ENCODE assay signal across 8 cellular contexts in the genomic region with DNA sequence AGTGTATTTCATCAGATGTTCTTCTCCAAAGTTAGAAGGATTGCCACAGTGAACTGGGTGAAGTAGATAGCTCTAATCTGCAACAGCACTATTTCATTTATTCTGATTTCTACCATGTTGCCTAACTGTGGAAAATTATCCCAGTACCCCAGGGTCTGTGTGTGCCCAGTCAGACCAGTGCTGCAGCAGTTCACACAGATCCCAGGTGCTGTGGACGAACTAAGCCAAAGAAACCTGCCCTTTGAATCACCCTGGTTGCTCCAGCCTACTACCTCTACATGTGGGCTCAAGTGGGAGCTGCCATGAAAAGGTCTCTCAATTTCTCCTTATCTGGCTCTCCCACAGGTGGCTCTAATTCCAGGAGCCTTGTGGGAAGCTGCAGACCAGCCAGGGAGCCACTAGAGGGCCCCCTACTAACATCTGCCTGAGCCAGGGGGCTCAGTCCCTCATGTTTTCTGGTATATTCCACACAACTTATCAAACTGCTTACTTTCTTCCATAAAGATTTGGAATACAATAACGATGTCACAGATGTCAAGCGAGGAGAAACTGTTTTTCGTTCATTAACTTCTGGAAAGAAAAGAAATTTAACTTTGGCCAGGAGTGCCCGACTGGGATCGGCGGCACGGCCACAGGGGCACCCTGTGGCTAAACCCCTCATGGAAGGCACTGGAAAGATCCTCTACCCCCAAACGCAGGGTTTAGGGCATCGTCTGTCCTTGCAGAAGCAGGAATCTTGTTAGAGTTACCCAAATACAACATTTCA. TPM values are rescaled to one million over a fixed set of nuclear protein-coding genes. Genes with fewer than 3 reads are reported as not detected.
A peak's percentile ranks its signal among the peaks of the same experiment; 100 is the strongest.
DNase-seq lines count a peak whose midpoint lies in the region; ATAC-seq and TF ChIP-seq lines count a peak whose summit lies in the region.

No MANE protein-coding gene starts in this region.

- WGBS in esophagus squamous epithelium, 2 donors: 55 to 66% methylated on average over 9 to 10 of the region's 10 CpGs
- no CpG with 5 or more reads among the region's 10 CpGs for WGBS in neuronal stem cell (ENCODE audit: extremely low coverage in 2 of 2, insufficient read length in 2 of 2, insufficient replicate concordance in 1 of 2), 2 donors

- H3K27ac Mint-ChIP-seq in activated CD4-positive, alpha-beta memory T cell treated with anti-CD3 and anti-CD28 coated beads for 36 hours: no peak overlapping the region

- no peak overlapping the region for H3K4me3 Mint-ChIP-seq in activated CD4-positive, alpha-beta memory T cell treated with anti-CD3 and anti-CD28 coated beads for 36 hours

- peak; percentile 18 for DNase-seq in COLO668 (lab: John Stamatoyannopoulos, UW; ENCODE audit: unreplicated experiment)
- peak; percentile 72 for DNase-seq in NCI-H2171 treated with DMSO at 0.1 percent for 48 hours (lab: John Stamatoyannopoulos, UW)
- peak; percentile 62 for DNase-seq in activated CD4-positive, alpha-beta memory T cell treated with anti-CD3 and anti-CD28 coated beads for 36 hours
- DNase-seq in esophagus squamous epithelium (lab: John Stamatoyannopoulos, UW): no peak
- DNase-seq in neuronal stem cell (ENCODE audit: low spot score): peak; percentile 37

- H4K91ac ChIP-seq in neuronal stem cell (ENCODE audit: low read depth, low read length, poor library complexity): no peak overlapping the region

- no peaks in the 10 kb centered on the region for H3K36me3 Mint-ChIP-seq in activated CD4-positive, alpha-beta memory T cell treated with anti-CD3 and anti-CD28 coated beads for 36 hours

- H3K9me3 ChIP-seq in esophagus squamous epithelium (no peaks in the 10 kb centered on the region), neuronal stem cell (replicated peaks in 1 of 2; ENCODE audit: control insufficient read depth in 2 of 2, insufficient read depth in 1 of 2, low read depth in 1 of 2, low read length in 2 of 2) (no peaks in the 10 kb centered on the region)

- H3K4ac ChIP-seq in neuronal stem cell (ENCODE audit: low read length): no peak overlapping the region

- no peak overlapping the region for H2BK120ac ChIP-seq in neuronal stem cell (ENCODE audit: low read depth, low read length)

- no peaks in the 10 kb centered on the region for H3K36me3 ChIP-seq in esophagus squamous epithelium
- no peaks in the 10 kb centered on the region for H3K36me3 ChIP-seq in neuronal stem cell (replicated peaks in 1 of 2; ENCODE audit: control insufficient read depth in 2 of 2, insufficient read depth in 2 of 2, low read length in 2 of 2)

- H3K4me1 Mint-ChIP-seq in activated CD4-positive, alpha-beta memory T cell treated with anti-CD3 and anti-CD28 coated beads for 36 hours (ENCODE audit: low read depth): peaks cover 21% of the 10 kb centered on the region

- H3K27ac ChIP-seq in esophagus squamous epithelium: no peak overlapping the region
- no peak overlapping the region for H3K27ac ChIP-seq in neuronal stem cell (replicated peaks; ENCODE audit: low read length)

- ATAC-seq in GM21619 (IDR thresholded peaks at IDR 0.05; ENCODE audit: unreplicated experiment): peak; percentile 47
- no peak for ATAC-seq in GM18517 (IDR thresholded peaks at IDR 0.05; ENCODE audit: unreplicated experiment)
- ATAC-seq in HG03025 (IDR thresholded peaks at IDR 0.05; ENCODE audit: low FRiP score, unreplicated experiment): no peak

- H2AFZ ChIP-seq in neuronal stem cell (ENCODE audit: low read length): no peak overlapping the region

- H3K9me3 Mint-ChIP-seq in activated CD4-positive, alpha-beta memory T cell treated with anti-CD3 and anti-CD28 coated beads for 36 hours: no peaks in the 10 kb centered on the region

- intact Hi-C loops in activated CD4-positive, alpha-beta memory T cell treated with anti-CD3 and anti-CD28 coated beads for 36 hours (cut with micrococcal nuclease): loop anchor here (5.0 kb wide), 1 partner anchor 55 kb away; no protein-coding TSS in a partner anchor
- intact Hi-C loops in esophagus squamous epithelium (cut with DNase I): no loop called here

- no peak overlapping the region for H3K4me2 ChIP-seq in neuronal stem cell (ENCODE audit: insufficient read depth, low read length, poor library complexity, severe bottlenecking)

- peak; percentile 43 to 69 (median 54) for TF ChIP-seq CTCF in esophagus squamous epithelium (IDR thresholded peaks at IDR 0.05)

- H3K27me3 Mint-ChIP-seq in activated CD4-positive, alpha-beta memory T cell treated with anti-CD3 and anti-CD28 coated beads for 36 hours: peaks cover 2% of the 10 kb centered on the region

- no peak overlapping the region for H3K23ac ChIP-seq in neuronal stem cell (ENCODE audit: low read depth, low read length, poor library complexity)

- H2BK15ac ChIP-seq in neuronal stem cell (ENCODE audit: low read length): no peak overlapping the region

- CTCF ChIA-PET in activated CD4-positive, alpha-beta memory T cell treated with anti-CD3 and anti-CD28 coated beads for 36 hours (lab: Charles Lee): interaction anchor here (0.6 to 2.8 kb wide), 9 partner anchors 9 to 1762 kb away, joined by 3 to 17 read pairs (median 4); no protein-coding TSS in a partner anchor

- H3K4me3 ChIP-seq in esophagus squamous epithelium (no peak overlapping the region), neuronal stem cell (ENCODE audit: low read length in 2 of 2) (no peak overlapping the region)

- POLR2A ChIA-PET in activated CD4-positive, alpha-beta memory T cell treated with anti-CD3 and anti-CD28 coated beads for 36 hours (lab: Charles Lee): no interaction called here

- H2BK5ac ChIP-seq in neuronal stem cell (ENCODE audit: low read length): no peak overlapping the region

- H3K4me1 ChIP-seq in esophagus squamous epithelium: peaks cover 0 to 15% (median 0%) of the 10 kb centered on the region in 3 donors
- H3K4me1 ChIP-seq in neuronal stem cell (ENCODE audit: control insufficient read depth in 2 of 2, insufficient read depth in 1 of 2, low read depth in 1 of 2, low read length in 2 of 2): no peaks in the 10 kb centered on the region

- no peak overlapping the region for H2BK12ac ChIP-seq in neuronal stem cell (ENCODE audit: low read length)

- H3K79me1 ChIP-seq in neuronal stem cell (ENCODE audit: low read depth, low read length): no peaks in the 10 kb centered on the region

- H3K18ac ChIP-seq in neuronal stem cell (ENCODE audit: low read length): no peak overlapping the region

- H4K8ac ChIP-seq in neuronal stem cell (ENCODE audit: low read depth, low read length): no peak overlapping the region

- H3K9ac ChIP-seq in neuronal stem cell (ENCODE audit: low read depth, low read length, poor library complexity): no peak overlapping the region

- H3K27me3 ChIP-seq in esophagus squamous epithelium (peaks cover 0 to 56% (median 0%) of the 10 kb centered on the region in 4 donors), neuronal stem cell (ENCODE audit: control insufficient read depth in 3 of 3, insufficient read depth in 3 of 3, low read depth in 1 of 3, low read length in 3 of 3) (no peaks in the 10 kb centered on the region)

- no peak for TF ChIP-seq POLR2A in esophagus squamous epithelium (IDR thresholded peaks at IDR 0.05)

- H2AK5ac ChIP-seq in neuronal stem cell (ENCODE audit: low read depth, low read length): no peak overlapping the region

- H3K14ac ChIP-seq in neuronal stem cell (ENCODE audit: low read length): no peak overlapping the region

RNA-seq across cellular contexts. Expression of a gene that starts 31.6 kb away (rescaled TPM):
- total RNA-seq in activated CD4-positive, alpha-beta memory T cell treated with anti-CD3 and anti-CD28 coated beads for 36 hours: under 1 TPM; 0.24 to 0.64 TPM
- 1 to 10 TPM in 2 of 4 donors, not detected in 2; 2.3 TPM for total RNA-seq in esophagus squamous epithelium
- polyA plus RNA-seq in neuronal stem cell (2013, experiment 1 of 2): not detected
- not detected for polyA plus RNA-seq in neuronal stem cell (2013, experiment 2 of 2)
